ENCODE assay signal across 23 cellular contexts in genomic region chr7:159019111-159019510, GRCh38.
A peak's percentile ranks its signal among the peaks of the same experiment; 100 is the strongest.
DNase-seq lines count a peak whose midpoint lies in the region; ATAC-seq and TF ChIP-seq lines count a peak whose summit lies in the region.
"Had no signal": no experiment of that assay in that cellular context is flagged by ENCODE, and none has a peak within 500 bp of the region (broad histone marks: within the 10 kb centered on the region; RNA-seq: fewer than 3 reads in every experiment).

No MANE protein-coding gene starts in this region.

- H3K36me3 Mint-ChIP-seq in activated CD4-positive, alpha-beta T cell treated with anti-CD3 and anti-CD28 coated beads, Interleukin-2, amount 10 ng/mL, durations not matched to agents 24 days and 14 days (ENCODE audit: low read depth), result no peaks in the 10 kb centered on the region
- no peaks in the 10 kb centered on the region for H3K36me3 Mint-ChIP-seq in activated CD4-positive, alpha-beta T cell treated with anti-CD3 and anti-CD28 coated beads, Interleukin-2, amount 10 ng/mL, durations not matched to agents 7 days and 5 days (ENCODE audit: low read depth)
- H3K36me3 Mint-ChIP-seq: activated naive CD8-positive, alpha-beta T cell; CD4-positive, alpha-beta memory T cell; natural killer cell had no signal

- H4K20me1 ChIP-seq in neural cell (ENCODE audit: insufficient read depth), result no peaks in the 10 kb centered on the region

- TF ChIP-seq EP300 in neural cell (conservative IDR thresholded peaks at IDR 0.05; ENCODE audit: poor library complexity, severe bottlenecking), result peak; percentile 22

- H3K36me3 ChIP-seq in neural cell (ENCODE audit: insufficient read depth, low read length), result no peaks in the 10 kb centered on the region
- H3K36me3 ChIP-seq: esophagus squamous epithelium, gastroesophageal sphincter had no signal

- H3K9me3 ChIP-seq in neural cell (ENCODE audit: low read length), result no peaks in the 10 kb centered on the region
- H3K9me3 ChIP-seq: esophagus squamous epithelium, gastroesophageal sphincter, testis had no signal

- no peaks in the 10 kb centered on the region for H3K27me3 ChIP-seq in neural cell (ENCODE audit: insufficient read depth, low read depth, low read length)
- H3K27me3 ChIP-seq: gastroesophageal sphincter, testis had no signal

- intact Hi-C loops in activated CD4-positive, alpha-beta T cell treated with anti-CD3 and anti-CD28 coated beads, Interleukin-2, amount 10 ng/mL, durations not matched to agents 24 days and 14 days (cut with micrococcal nuclease), result loop anchor here (5.0 kb wide), 1 partner anchor 178 kb away; no protein-coding TSS in a partner anchor

- DNase-seq in activated CD4-positive, alpha-beta T cell treated with anti-CD3 and anti-CD28 coated beads, Interleukin-2, amount 10 ng/mL, durations not matched to agents 24 days and 14 days, result no peak
- DNase-seq in activated CD4-positive, alpha-beta T cell treated with anti-CD3 and anti-CD28 coated beads, Interleukin-2, amount 10 ng/mL, durations not matched to agents 7 days and 5 days, result no peak
- peak; percentile 53 for DNase-seq in COR-L47 (lab: John Stamatoyannopoulos, UW)
- DNase-seq in NCI-H748 treated with DMSO at 0.1 percent for 48 hours (lab: John Stamatoyannopoulos, UW), result peak; percentile 40
- no peak for DNase-seq in ACHN
- no peak for DNase-seq in activated T-cell treated with anti-CD3 and anti-CD28 coated beads, Interleukin-2, amount 50 U/mL, for 48 hours
- DNase-seq: activated CD4-positive, alpha-beta T cell treated with anti-CD3 and anti-CD28 coated beads, Interleukin-2, amount 50 U/mL, for 48 hours; CD4-positive, alpha-beta memory T cell; effector memory CD8-positive, alpha-beta T cell; esophagus squamous epithelium; KG1; mesendoderm; natural killer cell; NCI-H187 treated with DMSO at 0.1 percent for 48 hours; NCI-H524; SIG-M5; T-helper 1 cell; testis had no signal

- H3K79me2 ChIP-seq in neural cell (replicated peaks; ENCODE audit: insufficient read depth, low read length), result no peaks in the 10 kb centered on the region
- H3K79me2 ChIP-seq: parathyroid adenoma had no signal

- TF ChIP-seq RAD21 in neural cell (conservative IDR thresholded peaks at IDR 0.05), result no peak

- H3F3A ChIP-seq in neural cell (ENCODE audit: insufficient read depth, low read length, poor library complexity, severe bottlenecking), result no peaks in the 10 kb centered on the region

- peaks cover 5% of the 10 kb centered on the region for H3K9me3 Mint-ChIP-seq in activated CD4-positive, alpha-beta T cell treated with anti-CD3 and anti-CD28 coated beads, Interleukin-2, amount 10 ng/mL, durations not matched to agents 24 days and 14 days
- H3K9me3 Mint-ChIP-seq in activated CD4-positive, alpha-beta T cell treated with anti-CD3 and anti-CD28 coated beads, Interleukin-2, amount 10 ng/mL, durations not matched to agents 7 days and 5 days, result peaks cover 4% of the 10 kb centered on the region
- H3K9me3 Mint-ChIP-seq: effector memory CD8-positive, alpha-beta T cell; natural killer cell had no signal

- peak overlapping the region; percentile 4 for H3K4me3 ChIP-seq in neural cell (ENCODE audit: low read length)
- H3K4me3 ChIP-seq: esophagus squamous epithelium, gastroesophageal sphincter, testis had no signal

- POLR2A ChIA-PET in activated CD4-positive, alpha-beta T cell treated with anti-CD3 and anti-CD28 coated beads, Interleukin-2, amount 10 ng/mL, durations not matched to agents 7 days and 5 days (lab: Charles Lee), result no interaction called here

- peak overlapping the region; percentile 37 for H3K4me2 ChIP-seq in neural cell (ENCODE audit: low read length)

- TF ChIP-seq CTCF in neural cell (IDR thresholded peaks at IDR 0.05; ENCODE audit: poor library complexity, severe bottlenecking), result no peak

- peak overlapping the region; percentile 54 for H3K27ac Mint-ChIP-seq in activated CD4-positive, alpha-beta T cell treated with anti-CD3 and anti-CD28 coated beads, Interleukin-2, amount 10 ng/mL, durations not matched to agents 24 days and 14 days
- no peak overlapping the region for H3K27ac Mint-ChIP-seq in activated CD4-positive, alpha-beta T cell treated with anti-CD3 and anti-CD28 coated beads, Interleukin-2, amount 10 ng/mL, durations not matched to agents 7 days and 5 days
- H3K27ac Mint-ChIP-seq: activated naive CD8-positive, alpha-beta T cell; CD4-positive, alpha-beta memory T cell; natural killer cell had no signal

- CTCF ChIA-PET in activated CD4-positive, alpha-beta T cell treated with anti-CD3 and anti-CD28 coated beads, Interleukin-2, amount 10 ng/mL, durations not matched to agents 7 days and 5 days (lab: Charles Lee), result no interaction called here

- no peak overlapping the region for H2AFZ ChIP-seq in neural cell (ENCODE audit: low read depth, low read length)
- H2AFZ ChIP-seq: parathyroid adenoma had no signal

- ATAC-seq in HG03378 (IDR thresholded peaks at IDR 0.05; ENCODE audit: unreplicated experiment), result no peak
- ATAC-seq: effector memory CD8-positive, alpha-beta T cell; gastroesophageal sphincter; natural killer cell had no signal

- H3K9ac ChIP-seq in neural cell (ENCODE audit: low read length), result peak overlapping the region; percentile 43
- H3K9ac ChIP-seq: parathyroid adenoma had no signal

- H3K27me3 Mint-ChIP-seq in activated CD4-positive, alpha-beta T cell treated with anti-CD3 and anti-CD28 coated beads, Interleukin-2, amount 10 ng/mL, durations not matched to agents 24 days and 14 days, result no peaks in the 10 kb centered on the region
- H3K27me3 Mint-ChIP-seq in activated CD4-positive, alpha-beta T cell treated with anti-CD3 and anti-CD28 coated beads, Interleukin-2, amount 10 ng/mL, durations not matched to agents 7 days and 5 days, result no peaks in the 10 kb centered on the region
- H3K27me3 Mint-ChIP-seq: activated naive CD8-positive, alpha-beta T cell had no signal

- H3K9me2 ChIP-seq in neural cell (ENCODE audit: insufficient read depth, low read length), result no peaks in the 10 kb centered on the region

- no peak overlapping the region for H3K4me3 Mint-ChIP-seq in activated CD4-positive, alpha-beta T cell treated with anti-CD3 and anti-CD28 coated beads, Interleukin-2, amount 10 ng/mL, durations not matched to agents 24 days and 14 days
- no peak overlapping the region for H3K4me3 Mint-ChIP-seq in activated CD4-positive, alpha-beta T cell treated with anti-CD3 and anti-CD28 coated beads, Interleukin-2, amount 10 ng/mL, durations not matched to agents 7 days and 5 days
- H3K4me3 Mint-ChIP-seq: activated naive CD8-positive, alpha-beta T cell; effector memory CD8-positive, alpha-beta T cell; natural killer cell had no signal

- H3K27ac ChIP-seq in neural cell (ENCODE audit: low read length), result peak overlapping the region; percentile 80
- H3K27ac ChIP-seq: esophagus squamous epithelium, parathyroid adenoma, testis had no signal

- peaks cover 12% of the 10 kb centered on the region for H3K4me1 Mint-ChIP-seq in activated CD4-positive, alpha-beta T cell treated with anti-CD3 and anti-CD28 coated beads, Interleukin-2, amount 10 ng/mL, durations not matched to agents 24 days and 14 days
- H3K4me1 Mint-ChIP-seq in activated CD4-positive, alpha-beta T cell treated with anti-CD3 and anti-CD28 coated beads, Interleukin-2, amount 10 ng/mL, durations not matched to agents 7 days and 5 days, result peaks cover 2% of the 10 kb centered on the region

- in situ Hi-C loops in ACHN (cut with HindIII; ENCODE audit: low pct_ligation_motif_present, low pct_unique_long_range_greater_than_20kb, low sequenced_read_pairs), result no loop called here

TF ChIP-seq in neural cell, 6 proteins besides CTCF, POLR2A, EP300 and RAD21:
- TF ChIP-seq MXI1 (conservative IDR thresholded peaks at IDR 0.05; ENCODE audit: poor library complexity, severe bottlenecking) (no peak), EZH2 (IDR thresholded peaks at IDR 0.05; ENCODE audit: borderline replicate concordance, insufficient read depth, low read length, poor library complexity, severe bottlenecking) (no peak), POLR2AphosphoS5 (IDR thresholded peaks at IDR 0.05) (no peak), SMC3 (conservative IDR thresholded peaks at IDR 0.05; ENCODE audit: poor library complexity) (no peak), REST (IDR thresholded peaks at IDR 0.05; ENCODE audit: borderline replicate concordance) (no peak), TAF1 (IDR thresholded peaks at IDR 0.05; ENCODE audit: low read depth) (no peak)

Comparison
In these comparisons a context has a peak if more than half of its experiments do, and no peak if none do; other contexts are left out.
1. DNase-seq: peak in COR-L47 (single experiment) and NCI-H748 treated with DMSO at 0.1 percent for 48 hours (single experiment); none in activated CD4-positive, alpha-beta T cell treated with anti-CD3 and anti-CD28 coated beads, Interleukin-2, amount 10 ng/mL, durations not matched to agents 24 days and 14 days (single experiment), activated CD4-positive, alpha-beta T cell treated with anti-CD3 and anti-CD28 coated beads, Interleukin-2, amount 10 ng/mL, durations not matched to agents 7 days and 5 days (single experiment), ACHN (single experiment) and activated T-cell treated with anti-CD3 and anti-CD28 coated beads, Interleukin-2, amount 50 U/mL, for 48 hours (0 of 2).